ENCODE assay signal across 11 cellular contexts in genomic region chr19:7494416-7495098, GRCh38. TPM values are rescaled to one million over a fixed set of nuclear protein-coding genes. Genes with fewer than 3 reads are reported as not detected.
A peak's percentile ranks its signal among the peaks of the same experiment; 100 is the strongest.
DNase-seq lines count a peak whose midpoint lies in the region; ATAC-seq and TF ChIP-seq lines count a peak whose summit lies in the region.
"Had no signal": no experiment of that assay in that cellular context is flagged by ENCODE, and none has a peak within 500 bp of the region (broad histone marks: within the 10 kb centered on the region; RNA-seq: fewer than 3 reads in every experiment).

No MANE protein-coding gene starts in this region.

- no peak overlapping the region for H3K27ac Mint-ChIP-seq in activated CD8-positive, alpha-beta T cell treated with anti-CD3 and anti-CD28 coated beads for 36 hours
- H3K27ac Mint-ChIP-seq: CD4-positive, CD25-positive, alpha-beta regulatory T cell had no signal

- no peak overlapping the region for H3K4me3 Mint-ChIP-seq in activated CD8-positive, alpha-beta T cell treated with anti-CD3 and anti-CD28 coated beads for 36 hours

- peaks cover 17% of the 10 kb centered on the region for H3K4me1 Mint-ChIP-seq in activated CD8-positive, alpha-beta T cell treated with anti-CD3 and anti-CD28 coated beads for 36 hours (ENCODE audit: low read depth)

- H3K4me3 ChIP-seq in body of pancreas, result no peak overlapping the region

- 19 to 22% methylated on average over 9 to 13 of the region's 13 CpGs for WGBS in body of pancreas, 2 donors

- ATAC-seq in body of pancreas, result peak; percentile 86
- ATAC-seq in activated CD8-positive, alpha-beta T cell treated with anti-CD3 and anti-CD28 coated beads for 36 hours, result no peak

- CTCF ChIA-PET in activated CD8-positive, alpha-beta T cell treated with anti-CD3 and anti-CD28 coated beads for 36 hours (lab: Charles Lee), result interaction anchor here (0.6 kb wide), 1 partner anchor 9 kb away, joined by 3 read pairs; no protein-coding TSS in a partner anchor

- peak in 4 of 7 experiments; percentile 34 to 54 (median 44) for TF ChIP-seq CTCF in body of pancreas (IDR thresholded peaks at IDR 0.05)
- no peak for TF ChIP-seq CTCF in activated CD8-positive, alpha-beta T cell treated with anti-CD3 and anti-CD28 coated beads for 36 hours (IDR thresholded peaks at IDR 0.05)

- H3K27ac ChIP-seq in body of pancreas, result peak overlapping the region; percentile 23 to 72 (median 57)

- POLR2A ChIA-PET in activated CD8-positive, alpha-beta T cell treated with anti-CD3 and anti-CD28 coated beads for 36 hours (lab: Charles Lee), result no interaction called here

- no peaks in the 10 kb centered on the region for H3K36me3 Mint-ChIP-seq in activated CD8-positive, alpha-beta T cell treated with anti-CD3 and anti-CD28 coated beads for 36 hours (ENCODE audit: low read depth)
- H3K36me3 Mint-ChIP-seq: CD4-positive, CD25-positive, alpha-beta regulatory T cell had no signal

- intact Hi-C loops in body of pancreas (cut with DNase I), result no loop called here
- intact Hi-C loops in posterior cingulate gyrus (cut with DNase I), result no loop called here
- intact Hi-C loops in activated CD8-positive, alpha-beta T cell treated with anti-CD3 and anti-CD28 coated beads for 36 hours (cut with micrococcal nuclease), result no loop called here

- peaks cover 16% of the 10 kb centered on the region for H3K4me1 ChIP-seq in body of pancreas

- peaks cover 14% of the 10 kb centered on the region for H3K27me3 Mint-ChIP-seq in activated CD8-positive, alpha-beta T cell treated with anti-CD3 and anti-CD28 coated beads for 36 hours

- H3K36me3 ChIP-seq in body of pancreas (replicated peaks in 1 of 2; ENCODE audit: insufficient read depth in 1 of 2, low read depth in 2 of 2), result no peaks in the 10 kb centered on the region

- peak in 13 of 14 donors; percentile 33 to 93 (median 79) for DNase-seq in C1 segment of cervical spinal cord (lab: John Stamatoyannopoulos, UW)
- DNase-seq in body of pancreas, result peak; percentile 66 to 88 (median 79)
- peak; percentile 65 for DNase-seq in hepatic stellate cell (ENCODE audit: low spot score)
- peak; percentile 69 to 97 (median 80) for DNase-seq in posterior cingulate gyrus
- DNase-seq in GM19238 (ENCODE audit: insufficient read length, low spot score), result no peak
- no peak for DNase-seq in NK-92 treated with Interleukin-12 subunit alpha and Interleukin-12 subunit beta, amount 100 ng/mL, for 24 hours (lab: John Stamatoyannopoulos, UW)
- DNase-seq in NCI-H82 treated with DMSO at 0.1 percent for 48 hours (lab: John Stamatoyannopoulos, UW; ENCODE audit: unreplicated experiment), result no peak
- DNase-seq in activated CD8-positive, alpha-beta T cell treated with anti-CD3 and anti-CD28 coated beads for 36 hours, result no peak
- DNase-seq: CD4-positive, CD25-positive, alpha-beta regulatory T cell; NCI-H526 treated with DMSO at 0.1 percent for 48 hours; stimulated activated CD4-positive, alpha-beta T cell treated with anti-CD3 and anti-CD28 coated beads, Interleukin-4, amount 100 ng/mL, for 4 hours had no signal

- H3K9me3 ChIP-seq in body of pancreas, result no peaks in the 10 kb centered on the region

- no peaks in the 10 kb centered on the region for H3K27me3 ChIP-seq in body of pancreas

- H3K9me3 Mint-ChIP-seq in activated CD8-positive, alpha-beta T cell treated with anti-CD3 and anti-CD28 coated beads for 36 hours, result no peaks in the 10 kb centered on the region

- peak in 1 of 3 donors; percentile 38 for TF ChIP-seq POLR2A in body of pancreas (IDR thresholded peaks at IDR 0.05)

RNA-seq across cellular contexts. Expression of gene PEX11G, which starts 5.7 kb away (rescaled TPM):
- 1 to 10 TPM; 3.9 to 7.6 TPM for total RNA-seq in body of pancreas
- 1 to 10 TPM; 1.4 to 1.5 TPM for total RNA-seq in activated CD8-positive, alpha-beta T cell treated with anti-CD3 and anti-CD28 coated beads for 36 hours
- total RNA-seq: CD4-positive, CD25-positive, alpha-beta regulatory T cell had no signal

RNA-seq across cellular contexts. Expression of gene ZNF358, which starts 21.3 kb away (rescaled TPM):
- total RNA-seq in body of pancreas, result 10 to 100 TPM; 40.2 to 93.6 TPM
- 1 to 10 TPM; 4.8 to 6.5 TPM for total RNA-seq in activated CD8-positive, alpha-beta T cell treated with anti-CD3 and anti-CD28 coated beads for 36 hours

RNA-seq across cellular contexts. Expression of gene MCOLN1, which starts 27.9 kb away (rescaled TPM):
- 10 to 100 TPM; 10.6 to 11.9 TPM for total RNA-seq in body of pancreas
- 1 to 10 TPM; 7.9 to 9.2 TPM for total RNA-seq in activated CD8-positive, alpha-beta T cell treated with anti-CD3 and anti-CD28 coated beads for 36 hours

RNA-seq across cellular contexts. Expression of gene PNPLA6, which starts 41.0 kb away (rescaled TPM):
- 10 to 100 TPM; 43.8 to 52.1 TPM for total RNA-seq in body of pancreas
- 10 to 100 TPM; 79.2 to 90.3 TPM for total RNA-seq in activated CD8-positive, alpha-beta T cell treated with anti-CD3 and anti-CD28 coated beads for 36 hours

Comparison
In these comparisons a context has a peak if more than half of its experiments do, and no peak if none do; other contexts are left out.
1. DNase-seq: peak in C1 segment of cervical spinal cord (13 of 14), body of pancreas (4 of 4), hepatic stellate cell (single experiment) and posterior cingulate gyrus (10 of 10); none in GM19238 (single experiment), NK-92 treated with Interleukin-12 subunit alpha and Interleukin-12 subunit beta, amount 100 ng/mL, for 24 hours (single experiment), NCI-H82 treated with DMSO at 0.1 percent for 48 hours (single experiment) and activated CD8-positive, alpha-beta T cell treated with anti-CD3 and anti-CD28 coated beads for 36 hours (single experiment).
2. RNA of gene ZNF358, which starts 21.3 kb away (total RNA-seq): 40.2 to 93.6 TPM in body of pancreas; 4.8 to 6.5 TPM in activated CD8-positive, alpha-beta T cell treated with anti-CD3 and anti-CD28 coated beads for 36 hours; every median in the first group is over 4 times any median in the second.